ENCODE assay signal across 27 cellular contexts in genomic region chr5:175736652-175737051, GRCh38.
"Had no signal": no experiment of that assay in that cellular context is flagged by ENCODE, and none has a peak within 500 bp of the region (broad histone marks: within the 10 kb centered on the region; RNA-seq: fewer than 3 reads in every experiment).

No MANE protein-coding gene starts in this region.

- H3K36me3 ChIP-seq: colonic mucosa, esophagus squamous epithelium, gastroesophageal sphincter, heart left ventricle, left lung, lower lobe of right lung had no signal

- H3K4me3 ChIP-seq: colonic mucosa, esophagus squamous epithelium, gastroesophageal sphincter, heart left ventricle, hepatocyte, left lung, lower lobe of right lung had no signal

- H3K9me3 Mint-ChIP-seq: dendritic cell treated with granulocyte-macrophage colony-stimulating factor and Interleukin-4, amounts not matched to agents 40 ng/mL and 50 ng/mL, for 4 days; effector memory CD8-positive, alpha-beta T cell; immature natural killer cell had no signal

- H3K79me2 ChIP-seq: hepatocyte had no signal

- H2AFZ ChIP-seq: hepatocyte had no signal

- H3K4me1 ChIP-seq: colonic mucosa, gastroesophageal sphincter, heart left ventricle, left lung, lower lobe of right lung had no signal

- H3K27ac Mint-ChIP-seq: dendritic cell treated with granulocyte-macrophage colony-stimulating factor and Interleukin-4, amounts not matched to agents 40 ng/mL and 50 ng/mL, for 4 days; effector memory CD8-positive, alpha-beta T cell; endodermal cell; immature natural killer cell had no signal

- DNase-seq: colonic mucosa; cortex of kidney; effector CD8-positive, alpha-beta T cell; effector memory CD8-positive, alpha-beta T cell; erythroblast; esophagus squamous epithelium; foreskin fibroblast; heart left ventricle; hypothalamus; immature natural killer cell; kidney glomerular epithelial cell; left colon; left lung; left ventricle myocardium superior; lower lobe of right lung; mesenchymal stem cell; midbrain had no signal

- H3K4me3 Mint-ChIP-seq: dendritic cell treated with granulocyte-macrophage colony-stimulating factor and Interleukin-4, amounts not matched to agents 40 ng/mL and 50 ng/mL, for 4 days; effector memory CD8-positive, alpha-beta T cell; endodermal cell; immature natural killer cell had no signal

- H3K4me2 ChIP-seq: hepatocyte had no signal

- FAIRE-seq: endometrium, frontal cortex, islet of Langerhans, keratinocyte had no signal

- H3K9me3 ChIP-seq: colonic mucosa, left lung, lower lobe of right lung had no signal

- ATAC-seq: effector memory CD8-positive, alpha-beta T cell; esophagus mucosa; gastroesophageal sphincter; heart left ventricle; left colon; left lung; left ventricle myocardium superior had no signal

- H3K4me1 Mint-ChIP-seq: endodermal cell, immature natural killer cell had no signal

- H3K27ac ChIP-seq: colonic mucosa, epithelial cell of prostate, esophagus squamous epithelium, gastroesophageal sphincter, heart left ventricle, hepatocyte, left lung, lower lobe of right lung had no signal

- H3K27me3 ChIP-seq: colonic mucosa had no signal
